In the genomic region with DNA sequence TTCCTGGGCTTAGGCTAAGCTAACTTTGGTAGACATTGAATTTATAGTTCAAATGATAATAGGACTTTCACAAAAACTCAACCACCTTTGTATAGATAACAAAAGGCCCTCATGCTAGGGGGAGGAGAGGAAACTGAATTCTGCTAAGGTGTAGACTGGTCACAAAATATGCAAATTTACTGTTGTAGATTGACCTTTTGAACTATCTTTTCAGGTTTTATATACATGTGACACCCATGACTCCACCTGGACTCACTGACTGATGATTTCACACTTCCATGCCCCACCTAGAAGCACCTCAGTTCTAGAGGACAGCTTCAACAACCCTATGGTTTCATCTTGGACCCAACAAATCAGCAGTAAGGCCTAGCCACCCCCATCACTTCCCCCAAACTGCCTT, we compare ENCODE assay signal across 8 cellular contexts.
"Had no signal": no experiment of that assay in that cellular context is flagged by ENCODE, and none has a peak within 500 bp of the region (broad histone marks: within the 10 kb centered on the region; RNA-seq: fewer than 3 reads in every experiment).

No MANE protein-coding gene starts in this region.

- DNase-seq: caudate nucleus; effector CD4-positive, alpha-beta T cell; foreskin melanocyte; heart left ventricle; left ventricle myocardium superior; mesendoderm; stimulated activated CD4-positive, alpha-beta T cell treated with anti-CD3 and anti-CD28 coated beads, Interleukin-2, amount 100 ng/mL, for 48 hours had no signal

- ATAC-seq: heart left ventricle, left ventricle myocardium superior, sciatic nerve had no signal
